ENCODE assay signal across 8 cellular contexts in genomic region chr1:201171063-201172036, GRCh38. TPM values are rescaled to one million over a fixed set of nuclear protein-coding genes. Genes with fewer than 3 reads are reported as not detected.
DNase-seq lines count a peak whose midpoint lies in the region; ATAC-seq, FAIRE-seq and TF ChIP-seq lines count a peak whose summit lies in the region.

No MANE protein-coding gene starts in this region.

- TF ChIP-seq POLR2A in K562 (conservative IDR thresholded peaks at IDR 0.05): 0 out of 2 replicates have a peak, but pooled peaks have one; percentile 8

- no peaks in the 10 kb centered on the region for H3K79me2 ChIP-seq in K562 (ENCODE audit: control insufficient read depth, insufficient read depth, low read length)

- H2AFZ ChIP-seq in K562 (ENCODE audit: low read depth, low read length): peak overlapping the region; percentile 97

- no peaks in the 10 kb centered on the region for H3K9me1 ChIP-seq in K562 (ENCODE audit: control insufficient read depth, insufficient read depth, low read length)

- H4K20me1 ChIP-seq in K562 (replicated peaks; ENCODE audit: control insufficient read depth, insufficient read depth, low read length): no peaks in the 10 kb centered on the region

- TSS peak; percentile 80 for BruUV-seq in K562 (replicated peaks; lab: Mats Ljungman, UMichigan)

- intact Hi-C loops in K562 (cut with micrococcal nuclease): no loop called here

- H3K4me3 ChIP-seq in K562: peak overlapping the region; percentile 53

- peak overlapping the region; percentile 55 for H3K27ac ChIP-seq in K562 (ENCODE audit: extremely low read depth, low read depth, low read length)

- in situ Hi-C loops in K562 (cut with MboI): no loop called here

- peak overlapping the region; percentile 97 for H3K4me2 ChIP-seq in K562 (ENCODE audit: insufficient read depth, low read length)

- H3K27me3 ChIP-seq in K562 (ENCODE audit: control insufficient read depth in 2 of 2, insufficient read depth in 2 of 2, low read length in 2 of 2): peaks cover 2 to 9% of the 10 kb centered on the region in 2 experiments; a peak in 3 of 5 replicates

- peak; percentile 6 for FAIRE-seq in K562 (lab: Jason Lieb, UNC)

- ATAC-seq in GM21526 (IDR thresholded peaks at IDR 0.05; ENCODE audit: low FRiP score, unreplicated experiment): peak; percentile 36
- ATAC-seq in K562: peak; percentile 71

- no peaks in the 10 kb centered on the region for H3K36me3 ChIP-seq in K562 (ENCODE audit: control insufficient read depth, insufficient read depth, low read length)

- TF ChIP-seq EP300 in Ishikawa (IDR thresholded peaks at IDR 0.05; ENCODE audit: borderline replicate concordance) (peak; percentile 59; the same call in 1 of the 2 replicates), K562 (IDR thresholded peaks at IDR 0.05; ENCODE audit: low read length) (no peak)

- H3K4me1 ChIP-seq in K562 (replicated peaks in 1 of 2; ENCODE audit: control insufficient read depth in 2 of 2, insufficient read depth in 2 of 2, low read length in 2 of 2): peaks cover 15 to 28% of the 10 kb centered on the region in 2 experiments; a peak in 4 of 5 replicates

- TF ChIP-seq CTCF in K562 (IDR thresholded peaks at IDR 0.05 in 2 of 3, conservative IDR thresholded peaks at IDR 0.05 in 1 of 3; ENCODE audit: insufficient read depth in 2 of 3, low read depth in 1 of 3, low read length in 3 of 3): peak in 1 of 3 experiments; percentile 36; a peak in 3 of 6 replicates

- WGBS in K562 (ENCODE audit: insufficient coverage, low coverage, missing lambda C conversion rate): 12% methylated on average over 48 of the region's 48 CpGs

- CTCF ChIA-PET in K562 (lab: Yijun Ruan, JAX; ENCODE audit: low intra/inter-chr PET ratio): interaction anchor here (0.6 kb wide), 1 partner anchor 550 kb away, joined by 4 read pairs; no protein-coding TSS in a partner anchor

- POLR2A ChIA-PET in K562 (lab: Yijun Ruan, JAX): interaction anchor here (0.6 to 6.7 kb wide), 6 partner anchors 15 to 190 kb away, joined by 3 to 121 read pairs (median 3); partner anchors contain the start of genes IGFN1 and TMEM9

- peak; percentile 36 for DNase-seq in EL
- peak; percentile 17 for DNase-seq in T follicular helper cell (ENCODE audit: low read depth)
- DNase-seq in K562 (ENCODE audit: extremely low read depth in 1 of 4, low spot score in 3 of 4): peak; percentile 66 to 75 (median 72)
- peak; percentile 51 for DNase-seq in inferior parietal cortex (ENCODE audit: extremely low spot score)
- peak; percentile 50 for DNase-seq in stimulated activated CD4-positive, alpha-beta T cell treated with anti-CD3 and anti-CD28 coated beads, Interleukin-12 subunit alpha, Interleukin-12 subunit beta, amount 100 ng/mL, for 4 hours
- DNase-seq in effector CD8-positive, alpha-beta T cell (lab: John Stamatoyannopoulos, UW): no peak

- H3K9ac ChIP-seq in K562 (ENCODE audit: insufficient read depth in 1 of 2, low read depth in 2 of 2, low read length in 2 of 2): peak overlapping the region; percentile 79 to 93

- TF ChIP-seq RAD21 in Ishikawa (IDR thresholded peaks at IDR 0.05; ENCODE audit: low read depth): peak; percentile 20; the same call in 1 of the 2 replicates
- 0 out of 4 replicates have a peak, but pooled peaks of 1 of the 2 experiments have one; percentile 14 for TF ChIP-seq RAD21 in K562 (CRISPR knock-in tag; conservative IDR thresholded peaks at IDR 0.05 in 1 of 2, IDR thresholded peaks at IDR 0.05 in 1 of 2)

- H3K9me3 ChIP-seq in K562 (replicated peaks; ENCODE audit: control insufficient read depth, insufficient read depth, low read depth, low read length): peaks cover 3% of the 10 kb centered on the region; the same call in 1 of the 2 replicates

TF ChIP-seq in K562, 482 proteins besides CTCF, POLR2A, EP300 and RAD21 (continues in another document):
- TF ChIP-seq CBFB (CRISPR knock-in tag; IDR thresholded peaks at IDR 0.05) (no peak), NR3C1 (CRISPR knock-in tag; IDR thresholded peaks at IDR 0.05) (no peak), TRIM24 (IDR thresholded peaks at IDR 0.05) (no peak)

RNA-seq across cellular contexts. Expression of gene TMEM9, which starts 17.1 kb away (rescaled TPM):
- total RNA-seq in K562 (2011; cell fraction: chromatin; rRNA removed; ENCODE audit: low replicate concordance): 56.7 and 115 TPM in 2 replicates
- total RNA-seq in K562 (2011; cell fraction: nucleolus; rRNA removed): 158 and 181 TPM in 2 replicates
- 137 and 141 TPM in 2 replicates for total RNA-seq in K562 (2011; cell fraction: nucleoplasm; rRNA removed)
- total RNA-seq in K562 (2014; rRNA removed) (79.3 and 118 TPM in 2 replicates), K562 (2014; rRNA removed; fragmentation: Illumina TruSeq; extraction: Trizol) (25.4 and 30.4 TPM in 2 replicates), K562 (2015; rRNA removed; fragmentation: Illumina TruSeq; extraction: Trizol) (30.6 and 31.5 TPM in 2 replicates), K562 (2021) (72.4 and 80.7 TPM in 2 replicates)
- polyA plus RNA-seq in K562 (2011; rRNA removed) (107 and 195 TPM in 2 replicates), K562 (2014; fragmentation: Illumina TruSeq; extraction: Trizol) (38.7 and 52.1 TPM in 2 replicates), K562 (2014; fragmentation: Nextera tagmentation; extraction: Ambion mirVana) (10 to 100 TPM; 42.4 to 86.2 TPM), K562 (2014; rRNA removed) (67.6 and 90.2 TPM in 2 replicates)
- 148 and 167 TPM in 2 replicates for polyA plus RNA-seq in K562 (2011; cell fraction: cytosol; rRNA removed)
- polyA plus RNA-seq in K562 (2011; cell fraction: nucleus; rRNA removed): 145 and 201 TPM in 2 replicates
- polyA plus RNA-seq in K562 (2012): 64.1 and 120 TPM in 2 replicates
- 56.2 and 56.5 TPM in 2 replicates for polyA minus RNA-seq in K562 (2011; rRNA and poly(A)+ RNA removed)
- 30.3 and 38.0 TPM in 2 replicates for polyA minus RNA-seq in K562 (2011; cell fraction: cytosol; rRNA and poly(A)+ RNA removed)
- polyA minus RNA-seq in K562 (2011; cell fraction: nucleus; rRNA and poly(A)+ RNA removed): 14.8 and 29.9 TPM in 2 replicates

RNA-seq across cellular contexts. Expression of gene IGFN1, which starts 19.3 kb away (rescaled TPM):
- 0.05 and 0.16 TPM in 2 replicates for total RNA-seq in K562 (2011; cell fraction: chromatin; rRNA removed; ENCODE audit: low replicate concordance)
- total RNA-seq in K562 (2011; cell fraction: nucleolus; rRNA removed): not detected in 2 replicates
- total RNA-seq in K562 (2011; cell fraction: nucleoplasm; rRNA removed): not detected in 2 replicates
- total RNA-seq in K562 (2014; rRNA removed) (not detected in 2 replicates), K562 (2014; rRNA removed; fragmentation: Illumina TruSeq; extraction: Trizol) (not detected in 2 replicates), K562 (2015; rRNA removed; fragmentation: Illumina TruSeq; extraction: Trizol) (not detected in 2 replicates), K562 (2021) (not detected in 2 replicates)
- polyA plus RNA-seq in K562 (2011; rRNA removed) (not detected in 2 replicates), K562 (2014; fragmentation: Illumina TruSeq; extraction: Trizol) (not detected in 2 replicates), K562 (2014; fragmentation: Nextera tagmentation; extraction: Ambion mirVana) (not detected), K562 (2014; rRNA removed) (0.04 TPM in 1 of 2 replicates, not detected in the other)
- not detected in 2 replicates for polyA plus RNA-seq in K562 (2011; cell fraction: cytosol; rRNA removed)
- 0.06 TPM in 1 of 2 replicates, not detected in the other for polyA plus RNA-seq in K562 (2011; cell fraction: nucleus; rRNA removed)
- polyA plus RNA-seq in K562 (2012): 0.03 and 0.17 TPM in 2 replicates
- polyA minus RNA-seq in K562 (2011; rRNA and poly(A)+ RNA removed): not detected in 2 replicates
- not detected in 2 replicates for polyA minus RNA-seq in K562 (2011; cell fraction: cytosol; rRNA and poly(A)+ RNA removed)
- polyA minus RNA-seq in K562 (2011; cell fraction: nucleus; rRNA and poly(A)+ RNA removed): 0.11 TPM in 1 of 2 replicates, not detected in the other

RNA-seq across cellular contexts. Expression of gene ASCL5, which starts 44.4 kb away (rescaled TPM):
- total RNA-seq in K562 (2011; cell fraction: chromatin; rRNA removed; ENCODE audit: low replicate concordance): not detected in 2 replicates
- not detected in 2 replicates for total RNA-seq in K562 (2011; cell fraction: nucleolus; rRNA removed)
- total RNA-seq in K562 (2011; cell fraction: nucleoplasm; rRNA removed): not detected in 2 replicates
- total RNA-seq in K562 (2014; rRNA removed) (0.09 TPM in 1 of 2 replicates, not detected in the other), K562 (2014; rRNA removed; fragmentation: Illumina TruSeq; extraction: Trizol) (not detected in 2 replicates), K562 (2015; rRNA removed; fragmentation: Illumina TruSeq; extraction: Trizol) (not detected in 2 replicates), K562 (2021) (not detected in 2 replicates)
- polyA plus RNA-seq in K562 (2011; rRNA removed) (not detected in 2 replicates), K562 (2014; fragmentation: Illumina TruSeq; extraction: Trizol) (not detected in 2 replicates), K562 (2014; fragmentation: Nextera tagmentation; extraction: Ambion mirVana) (not detected), K562 (2014; rRNA removed) (not detected in 2 replicates)
- polyA plus RNA-seq in K562 (2011; cell fraction: cytosol; rRNA removed): not detected in 2 replicates
- polyA plus RNA-seq in K562 (2011; cell fraction: nucleus; rRNA removed): not detected in 2 replicates
- polyA plus RNA-seq in K562 (2012): not detected in 2 replicates
- polyA minus RNA-seq in K562 (2011; rRNA and poly(A)+ RNA removed): not detected in 2 replicates
- polyA minus RNA-seq in K562 (2011; cell fraction: cytosol; rRNA and poly(A)+ RNA removed): not detected in 2 replicates
- polyA minus RNA-seq in K562 (2011; cell fraction: nucleus; rRNA and poly(A)+ RNA removed): not detected in 2 replicates

RNA-seq across cellular contexts. Expression of gene CACNA1S, which starts 59.1 kb away (rescaled TPM):
- total RNA-seq in K562 (2011; cell fraction: chromatin; rRNA removed; ENCODE audit: low replicate concordance): not detected in 2 replicates
- not detected in 2 replicates for total RNA-seq in K562 (2011; cell fraction: nucleolus; rRNA removed)
- total RNA-seq in K562 (2011; cell fraction: nucleoplasm; rRNA removed): not detected in 2 replicates
- total RNA-seq in K562 (2014; rRNA removed): not detected in 2 replicates
- not detected in 2 replicates for total RNA-seq in K562 (2014; rRNA removed; fragmentation: Illumina TruSeq; extraction: Trizol)
- not detected in 2 replicates for total RNA-seq in K562 (2015; rRNA removed; fragmentation: Illumina TruSeq; extraction: Trizol)
- not detected in 2 replicates for total RNA-seq in K562 (2021)
- polyA plus RNA-seq in K562 (2011; rRNA removed): not detected in 2 replicates
- not detected in 2 replicates for polyA plus RNA-seq in K562 (2011; cell fraction: cytosol; rRNA removed)
- not detected in 2 replicates for polyA plus RNA-seq in K562 (2011; cell fraction: nucleus; rRNA removed)
- 0.01 TPM in 1 of 2 replicates, not detected in the other for polyA plus RNA-seq in K562 (2012)
- polyA plus RNA-seq in K562 (2014; fragmentation: Illumina TruSeq; extraction: Trizol): not detected in 2 replicates
- not detected for polyA plus RNA-seq in K562 (2014; fragmentation: Nextera tagmentation; extraction: Ambion mirVana)
- not detected in 2 replicates for polyA plus RNA-seq in K562 (2014; rRNA removed)
- not detected in 2 replicates for polyA minus RNA-seq in K562 (2011; rRNA and poly(A)+ RNA removed)
- not detected in 2 replicates for polyA minus RNA-seq in K562 (2011; cell fraction: cytosol; rRNA and poly(A)+ RNA removed)
- polyA minus RNA-seq in K562 (2011; cell fraction: nucleus; rRNA and poly(A)+ RNA removed): not detected in 2 replicates
